Comparison of ENCODE assay signal across 28 cellular contexts in the genomic region with DNA sequence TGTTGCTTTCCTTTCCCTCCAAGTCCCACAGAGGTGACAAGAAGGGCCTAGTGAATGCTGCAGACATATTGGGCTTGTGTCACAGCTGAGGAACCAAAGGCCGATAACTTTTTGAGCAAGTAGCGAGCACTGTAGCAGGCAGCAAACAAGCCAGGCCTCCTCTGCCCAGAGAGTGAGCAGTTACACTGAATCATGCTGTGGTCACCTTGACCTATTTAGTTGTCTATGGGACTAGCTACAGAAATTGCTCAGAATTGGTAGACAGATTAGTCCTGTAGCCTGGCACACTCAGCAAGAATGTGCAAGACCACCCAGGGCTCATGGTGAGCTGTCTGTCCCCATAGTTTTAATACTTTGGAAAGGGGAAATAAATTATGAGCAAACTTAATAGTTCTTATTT.
"Had no signal": no experiment of that assay in that cellular context is flagged by ENCODE, and none has a peak within 500 bp of the region (broad histone marks: within the 10 kb centered on the region; RNA-seq: fewer than 3 reads in every experiment).

No MANE protein-coding gene starts in this region.

- H3K4me1 Mint-ChIP-seq: immature natural killer cell; naive thymus-derived CD8-positive, alpha-beta T cell; neural crest cell had no signal

- H3K9me3 ChIP-seq: body of pancreas, heart left ventricle, left lung, lower lobe of right lung, right atrium auricular region, spleen, upper lobe of left lung, vagina had no signal

- H3K27me3 ChIP-seq: body of pancreas, cardiac muscle cell, left lung, right atrium auricular region, spleen, upper lobe of left lung, vagina had no signal

- H3K9me3 Mint-ChIP-seq: effector memory CD8-positive, alpha-beta T cell; immature natural killer cell; naive thymus-derived CD8-positive, alpha-beta T cell; neural crest cell; stimulated activated naive CD8-positive, alpha-beta T cell treated with anti-CD3 and anti-CD28 coated beads, Interleukin-15, Interleukin-2, amounts not matched to agents 100 ng/mL and 50 ng/mL, for 24 hours had no signal

- DNase-seq: activated CD4-positive, alpha-beta T cell treated with anti-CD3 and anti-CD28 coated beads for 48 hours; activated CD4-positive, alpha-beta T cell treated with anti-CD3 and anti-CD28 coated beads, Interleukin-2, amount 50 U/mL, for 48 hours; activated CD8-positive, alpha-beta memory T cell treated with anti-CD3 and anti-CD28 coated beads for 24 hours; activated gamma-delta T cell treated with Interleukin-2 at 50 U/mL for 16 hours; activated naive CD4-positive, alpha-beta T cell treated with anti-CD3 and anti-CD28 coated beads, Interleukin-2, amount 50 U/mL, for 16 hours; activated T-cell treated with anti-CD3 and anti-CD28 coated beads, Interleukin-2, amount 50 U/mL, for 1 hour; anterior cingulate cortex; body of pancreas; cortex of kidney; effector memory CD8-positive, alpha-beta T cell; heart left ventricle; hypothalamus; immature natural killer cell; left lung; lower lobe of right lung; mesenchymal stem cell; naive thymus-derived CD8-positive, alpha-beta T cell; nucleus accumbens; spleen; substantia nigra; upper lobe of left lung; WERI-Rb-1 had no signal

- H3K36me3 Mint-ChIP-seq: immature natural killer cell; naive thymus-derived CD8-positive, alpha-beta T cell had no signal

- ATAC-seq: activated CD4-positive, CD25-positive, alpha-beta regulatory T cell treated with anti-CD3 and anti-CD28 coated beads, Interleukin-2, amount 50 U/mL, for 24 hours; body of pancreas; effector memory CD8-positive, alpha-beta T cell; heart left ventricle; left lung; lower lobe of right lung; naive thymus-derived CD8-positive, alpha-beta T cell had no signal

- H3K27ac ChIP-seq: body of pancreas, cardiac muscle cell, heart left ventricle, left lung, lower lobe of right lung, right atrium auricular region, spleen, upper lobe of left lung, vagina, WERI-Rb-1 had no signal

- H3K27ac Mint-ChIP-seq: effector memory CD8-positive, alpha-beta T cell; immature natural killer cell; naive thymus-derived CD8-positive, alpha-beta T cell; stimulated activated naive CD8-positive, alpha-beta T cell treated with anti-CD3 and anti-CD28 coated beads, Interleukin-15, Interleukin-2, amounts not matched to agents 100 ng/mL and 50 ng/mL, for 24 hours had no signal

- H3K4me3 ChIP-seq: body of pancreas, cardiac muscle cell, heart left ventricle, left lung, lower lobe of right lung, right atrium auricular region, spleen, upper lobe of left lung, vagina had no signal

- H3K27me3 Mint-ChIP-seq: stimulated activated naive CD8-positive, alpha-beta T cell treated with anti-CD3 and anti-CD28 coated beads, Interleukin-15, Interleukin-2, amounts not matched to agents 100 ng/mL and 50 ng/mL, for 24 hours had no signal

- H3K4me3 Mint-ChIP-seq: effector memory CD8-positive, alpha-beta T cell; immature natural killer cell; naive thymus-derived CD8-positive, alpha-beta T cell; neural crest cell; stimulated activated naive CD8-positive, alpha-beta T cell treated with anti-CD3 and anti-CD28 coated beads, Interleukin-15, Interleukin-2, amounts not matched to agents 100 ng/mL and 50 ng/mL, for 24 hours had no signal

- H3K36me3 ChIP-seq: cardiac muscle cell, heart left ventricle, left lung, lower lobe of right lung, right atrium auricular region, spleen, upper lobe of left lung, vagina, WERI-Rb-1 had no signal

- H3K4me1 ChIP-seq: body of pancreas, heart left ventricle, left lung, lower lobe of right lung, right atrium auricular region, spleen, upper lobe of left lung, vagina had no signal
